24 cellular contexts compared by ENCODE assay signal in the genomic region with DNA sequence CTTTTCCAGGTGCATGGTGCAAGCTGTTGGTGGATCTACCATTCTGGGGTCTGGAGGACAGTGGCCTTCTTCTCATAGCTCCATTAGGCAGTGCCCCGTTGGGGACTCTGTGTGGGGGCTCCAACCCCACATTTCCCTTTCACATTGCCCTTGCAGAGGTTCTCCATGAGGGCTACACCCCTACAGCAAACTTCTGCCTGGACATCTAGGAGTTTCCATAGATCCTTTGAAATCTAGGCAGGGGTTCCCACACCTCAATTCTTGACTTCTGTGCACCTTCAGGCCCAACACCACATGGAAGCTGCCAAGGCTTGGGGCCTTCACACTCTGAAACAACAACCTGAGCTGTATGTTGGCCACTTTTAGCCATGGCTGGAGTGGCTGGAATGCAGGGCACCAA.
"Had no signal": no experiment of that assay in that cellular context is flagged by ENCODE, and none has a peak within 500 bp of the region (broad histone marks: within the 10 kb centered on the region; RNA-seq: fewer than 3 reads in every experiment).

No MANE protein-coding gene starts in this region.

- DNase-seq: colonic mucosa; cortex of kidney; effector CD8-positive, alpha-beta T cell; effector memory CD8-positive, alpha-beta T cell; endodermal cell; erythroblast; foreskin melanocyte; gastrocnemius medialis; glutamatergic neuron; head of caudate nucleus; heart right ventricle; hippocampal formation; left cardiac atrium; left lung; left ventricle myocardium superior; lower lobe of right lung; mesendoderm; midbrain; mucosa of descending colon; naive B cell had no signal

- H3K36me3 ChIP-seq: colonic mucosa, gastrocnemius medialis, heart right ventricle, left lung, lower lobe of right lung had no signal

- H3K27me3 ChIP-seq: colonic mucosa, gastrocnemius medialis, left lung had no signal

- H3K9me3 ChIP-seq: colonic mucosa, gastrocnemius medialis had no signal

- H3K27ac ChIP-seq: colonic mucosa, epithelial cell of prostate, gastrocnemius medialis, heart right ventricle, left lung, lower lobe of right lung had no signal

- FAIRE-seq: endometrium, islet of Langerhans, keratinocyte had no signal

- H3K4me1 ChIP-seq: colonic mucosa, gastrocnemius medialis, heart right ventricle, left lung, lower lobe of right lung had no signal

- H3K4me3 ChIP-seq: colonic mucosa, gastrocnemius medialis, heart right ventricle, left lung, lower lobe of right lung, mucosa of descending colon had no signal
